ENCODE assay signal across 2 cellular contexts in the genomic region with DNA sequence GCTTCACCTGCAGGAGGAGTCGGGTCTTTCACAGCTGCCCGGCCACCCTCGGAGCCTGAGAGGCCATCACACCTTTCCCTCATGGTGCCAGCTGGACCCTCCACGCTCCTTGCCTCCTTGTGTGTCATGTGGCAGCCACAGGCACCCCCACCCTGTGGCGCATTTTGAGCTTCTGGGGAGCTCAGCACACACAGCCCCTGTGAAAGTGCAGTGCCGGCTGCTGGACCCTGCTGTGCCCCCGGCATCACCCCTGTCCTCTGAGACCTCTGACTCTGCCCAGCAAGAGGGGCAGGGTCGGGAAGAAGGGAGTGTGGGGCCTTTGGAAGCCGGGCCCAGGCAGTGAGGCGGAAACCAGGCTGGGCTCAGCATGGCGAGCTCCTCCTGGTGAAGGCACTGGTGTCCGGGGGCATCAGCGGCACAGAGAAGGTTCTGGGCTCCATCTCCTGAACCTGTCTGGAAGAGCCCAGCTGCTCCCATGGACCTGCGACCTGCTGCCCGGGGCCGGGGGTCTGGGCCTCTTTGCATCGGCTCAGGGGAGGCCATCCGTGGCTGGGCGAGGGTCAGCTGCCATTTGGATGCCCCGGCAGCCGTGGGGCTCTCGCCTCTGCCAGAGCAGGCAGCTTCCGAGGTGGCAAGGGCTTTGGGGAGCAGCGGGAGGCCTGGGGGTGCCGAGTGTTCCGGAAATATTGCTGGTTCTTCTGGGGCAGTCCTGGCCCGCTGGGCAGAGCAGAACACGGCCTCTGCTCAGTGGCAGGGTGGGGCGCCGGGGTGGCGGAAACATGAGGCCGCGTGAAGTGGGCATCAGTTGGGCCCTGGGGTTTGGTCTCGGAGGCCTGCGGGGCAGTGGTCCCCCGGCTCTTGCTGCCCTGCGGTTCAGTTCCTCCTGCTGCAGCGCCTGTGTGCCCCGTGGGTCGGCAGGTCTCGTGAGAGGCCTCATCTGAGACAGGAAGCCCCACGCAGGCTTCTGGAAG.
TF ChIP-seq lines count a peak whose summit lies in the region.

No MANE protein-coding gene starts in this region.

TF ChIP-seq in IMR-90, 13 proteins besides CTCF, POLR2A, EP300 and RAD21:
- TF ChIP-seq RCOR1 (IDR thresholded peaks at IDR 0.05; ENCODE audit: insufficient replicate concordance, low read length) = no peak
- no peak for TF ChIP-seq BHLHE40 (IDR thresholded peaks at IDR 0.05; ENCODE audit: low read depth, low read length)
- no peak for TF ChIP-seq FOS (IDR thresholded peaks at IDR 0.05; ENCODE audit: low read depth, low read length)
- no peak for TF ChIP-seq NFE2L2 (IDR thresholded peaks at IDR 0.05; ENCODE audit: low read depth, low read length)
- TF ChIP-seq MAZ (IDR thresholded peaks at IDR 0.05; ENCODE audit: borderline replicate concordance, low read depth, low read length) = no peak
- no peak for TF ChIP-seq CHD1 (IDR thresholded peaks at IDR 0.05; ENCODE audit: low read depth, low read length)
- no peak for TF ChIP-seq CEBPB (IDR thresholded peaks at IDR 0.05; ENCODE audit: low read depth, low read length)
- TF ChIP-seq, protein P1, sequence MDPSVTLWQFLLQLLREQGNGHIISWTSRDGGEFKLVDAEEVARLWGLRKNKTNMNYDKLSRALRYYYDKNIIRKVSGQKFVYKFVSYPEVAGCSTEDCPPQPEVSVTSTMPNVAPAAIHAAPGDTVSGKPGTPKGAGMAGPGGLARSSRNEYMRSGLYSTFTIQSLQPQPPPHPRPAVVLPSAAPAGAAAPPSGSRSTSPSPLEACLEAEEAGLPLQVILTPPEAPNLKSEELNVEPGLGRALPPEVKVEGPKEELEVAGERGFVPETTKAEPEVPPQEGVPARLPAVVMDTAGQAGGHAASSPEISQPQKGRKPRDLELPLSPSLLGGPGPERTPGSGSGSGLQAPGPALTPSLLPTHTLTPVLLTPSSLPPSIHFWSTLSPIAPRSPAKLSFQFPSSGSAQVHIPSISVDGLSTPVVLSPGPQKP (IDR thresholded peaks at IDR 0.05; ENCODE audit: borderline replicate concordance, low read depth, low read length) = no peak
- no peak for TF ChIP-seq RFX5 (IDR thresholded peaks at IDR 0.05; ENCODE audit: low read depth, low read length)
- TF ChIP-seq MXI1 (IDR thresholded peaks at IDR 0.05; ENCODE audit: borderline replicate concordance, low read depth, low read length) = no peak
- TF ChIP-seq, protein P2, sequence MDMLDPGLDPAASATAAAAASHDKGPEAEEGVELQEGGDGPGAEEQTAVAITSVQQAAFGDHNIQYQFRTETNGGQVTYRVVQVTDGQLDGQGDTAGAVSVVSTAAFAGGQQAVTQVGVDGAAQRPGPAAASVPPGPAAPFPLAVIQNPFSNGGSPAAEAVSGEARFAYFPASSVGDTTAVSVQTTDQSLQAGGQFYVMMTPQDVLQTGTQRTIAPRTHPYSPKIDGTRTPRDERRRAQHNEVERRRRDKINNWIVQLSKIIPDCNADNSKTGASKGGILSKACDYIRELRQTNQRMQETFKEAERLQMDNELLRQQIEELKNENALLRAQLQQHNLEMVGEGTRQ (IDR thresholded peaks at IDR 0.05; ENCODE audit: low read depth, low read length) = no peak
- no peak for TF ChIP-seq SMC3 (IDR thresholded peaks at IDR 0.05; ENCODE audit: low read depth, low read length)
- TF ChIP-seq MAFK (IDR thresholded peaks at IDR 0.05; ENCODE audit: low read depth, low read length) = no peak

TF ChIP-seq in K562, 482 proteins besides CTCF, POLR2A, EP300 and RAD21:
- TF ChIP-seq, protein P3, sequence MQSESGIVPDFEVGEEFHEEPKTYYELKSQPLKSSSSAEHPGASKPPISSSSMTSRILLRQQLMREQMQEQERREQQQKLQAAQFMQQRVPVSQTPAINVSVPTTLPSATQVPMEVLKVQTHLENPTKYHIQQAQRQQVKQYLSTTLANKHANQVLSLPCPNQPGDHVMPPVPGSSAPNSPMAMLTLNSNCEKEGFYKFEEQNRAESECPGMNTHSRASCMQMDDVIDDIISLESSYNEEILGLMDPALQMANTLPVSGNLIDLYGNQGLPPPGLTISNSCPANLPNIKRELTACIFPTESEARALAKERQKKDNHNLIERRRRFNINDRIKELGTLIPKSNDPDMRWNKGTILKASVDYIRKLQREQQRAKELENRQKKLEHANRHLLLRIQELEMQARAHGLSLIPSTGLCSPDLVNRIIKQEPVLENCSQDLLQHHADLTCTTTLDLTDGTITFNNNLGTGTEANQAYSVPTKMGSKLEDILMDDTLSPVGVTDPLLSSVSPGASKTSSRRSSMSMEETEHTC (IDR thresholded peaks at IDR 0.05) = no peak
- peak; percentile 5; the same call in 1 of the 2 replicates for TF ChIP-seq POLR2G (IDR thresholded peaks at IDR 0.05; ENCODE audit: low read depth, low read length)
